In the genomic region with DNA sequence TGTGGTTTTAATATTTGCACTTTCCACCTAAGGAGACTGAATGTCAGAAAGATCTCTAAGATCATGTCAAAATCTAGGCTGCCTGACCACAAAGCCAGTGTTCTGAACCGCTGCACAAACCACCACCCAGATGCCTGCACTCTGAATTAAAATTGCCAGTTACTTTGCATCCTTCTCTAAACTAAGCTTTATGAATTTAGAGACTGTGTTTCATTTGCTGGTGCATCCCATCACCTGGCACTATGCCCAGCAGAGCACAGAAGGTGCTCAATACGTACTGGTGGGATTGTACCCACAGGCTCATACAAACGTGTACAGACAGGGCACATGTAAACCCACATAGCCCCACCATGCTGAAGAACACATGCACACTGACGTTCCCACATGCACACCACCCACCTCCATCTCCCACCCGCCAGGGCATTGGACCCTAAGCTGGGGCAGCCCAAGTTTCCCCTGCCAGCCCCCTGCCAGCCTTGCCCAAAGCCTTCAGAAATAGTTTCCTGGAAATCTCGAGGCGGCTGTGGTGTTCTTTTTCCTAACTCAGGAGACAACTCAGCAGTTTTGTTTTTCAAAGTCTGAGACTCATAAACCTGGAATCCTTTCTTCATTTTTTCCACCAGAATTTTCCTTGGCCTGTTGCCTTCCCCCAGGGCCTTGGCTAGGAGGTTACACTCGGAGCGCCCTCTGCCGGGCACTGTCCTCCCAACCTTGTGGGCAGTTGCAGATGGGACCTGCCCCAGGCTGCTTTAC, we compare ENCODE assay signal across 7 cellular contexts. TPM values are rescaled to one million over a fixed set of nuclear protein-coding genes. Genes with fewer than 3 reads are reported as not detected.
DNase-seq lines count a peak whose midpoint lies in the region; ATAC-seq and TF ChIP-seq lines count a peak whose summit lies in the region.

No MANE protein-coding gene starts in this region.

- in situ Hi-C loops in GM13976 (cut with MboI; ENCODE audit: low sequenced_read_pairs, unreplicated experiment): no loop called here

- H3K4me3 Mint-ChIP-seq in dendritic cell treated with granulocyte-macrophage colony-stimulating factor and Interleukin-4, amounts not matched to agents 40 ng/mL and 50 ng/mL, for 4 days: no peak overlapping the region

- H3K36me3 Mint-ChIP-seq in dendritic cell treated with granulocyte-macrophage colony-stimulating factor and Interleukin-4, amounts not matched to agents 40 ng/mL and 50 ng/mL, for 4 days (ENCODE audit: low read depth): no peaks in the 10 kb centered on the region

- H3K9me3 Mint-ChIP-seq in dendritic cell treated with granulocyte-macrophage colony-stimulating factor and Interleukin-4, amounts not matched to agents 40 ng/mL and 50 ng/mL, for 4 days: no peaks in the 10 kb centered on the region

- DNase-seq in GM13976 (ENCODE audit: low spot score): peak; percentile 76
- DNase-seq in NCI-H748 (lab: John Stamatoyannopoulos, UW; ENCODE audit: unreplicated experiment): peak; percentile 81
- peak; percentile 91 to 92 for DNase-seq in activated CD4-positive, alpha-beta T cell treated with anti-CD3 and anti-CD28 coated beads, Interleukin-2, amount 50 U/mL, for 4 hours
- DNase-seq in lower leg skin (ENCODE audit: low spot score in 2 of 2): peak; percentile 93 to 99
- peak; percentile 91 to 93 for DNase-seq in stimulated activated CD4-positive, alpha-beta T cell treated with anti-CD3 and anti-CD28 coated beads, Interleukin-4, amount 100 ng/mL, for 48 hours (ENCODE audit: low read depth in 2 of 2)

- peak overlapping the region; percentile 85 for H3K27ac Mint-ChIP-seq in dendritic cell treated with granulocyte-macrophage colony-stimulating factor and Interleukin-4, amounts not matched to agents 40 ng/mL and 50 ng/mL, for 4 days

- peak; percentile 26 for ATAC-seq in HG03378 (IDR thresholded peaks at IDR 0.05; ENCODE audit: unreplicated experiment)

- H3K4me1 Mint-ChIP-seq in dendritic cell treated with granulocyte-macrophage colony-stimulating factor and Interleukin-4, amounts not matched to agents 40 ng/mL and 50 ng/mL, for 4 days (ENCODE audit: low read depth): peaks cover 49% of the 10 kb centered on the region

- H3K4me3 ChIP-seq in lower leg skin (ENCODE audit: low read depth, poor library complexity, severe bottlenecking): no peak overlapping the region

- H3K27me3 Mint-ChIP-seq in dendritic cell treated with granulocyte-macrophage colony-stimulating factor and Interleukin-4, amounts not matched to agents 40 ng/mL and 50 ng/mL, for 4 days: no peaks in the 10 kb centered on the region

- TF ChIP-seq CTCF in GM13976 (IDR thresholded peaks at IDR 0.05; ENCODE audit: borderline replicate concordance, control extremely low read depth, extremely low read depth, insufficient read depth, missing control alignments): peak; percentile 96
- TF ChIP-seq CTCF in lower leg skin (IDR thresholded peaks at IDR 0.05): peak in 1 of 3 donors; percentile 66

- no peak for TF ChIP-seq POLR2A in lower leg skin (IDR thresholded peaks at IDR 0.05)

- intact Hi-C loops in dendritic cell treated with granulocyte-macrophage colony-stimulating factor and Interleukin-4, amounts not matched to agents 40 ng/mL and 50 ng/mL, for 4 days (cut with micrococcal nuclease): loop anchor here (2.0 kb wide), 1 partner anchor 179 kb away; no protein-coding TSS in a partner anchor
- intact Hi-C loops in lower leg skin (cut with DNase I; ENCODE audit: low total_unique reads): loop anchor here (5.0 kb wide), 1 partner anchor 69 kb away; no protein-coding TSS in a partner anchor

- WGBS in lower leg skin, 2 donors: 1 to 3% methylated on average over 10 of the region's 10 CpGs

RNA-seq across cellular contexts. Expression of gene TRAF1, which starts 9.6 kb away (rescaled TPM):
- 1 to 10 TPM; 2.6 to 4.9 (median 4.7) TPM for total RNA-seq in lower leg skin

RNA-seq across cellular contexts. Expression of gene PHF19, which starts 59.2 kb away (rescaled TPM):
- total RNA-seq in lower leg skin: 10 to 100 TPM; 11.5 to 22.1 (median 17.8) TPM
